22 cellular contexts compared by ENCODE assay signal in genomic region chr1:84069236-84069845, GRCh38.
DNase-seq lines count a peak whose midpoint lies in the region; FAIRE-seq and TF ChIP-seq lines count a peak whose summit lies in the region.
"Had no signal": no experiment of that assay in that cellular context is flagged by ENCODE, and none has a peak within 500 bp of the region (broad histone marks: within the 10 kb centered on the region; RNA-seq: fewer than 3 reads in every experiment).

No MANE protein-coding gene starts in this region.

- H3K4me3 ChIP-seq in astrocyte of the spinal cord (ENCODE audit: low read depth, low read length): no peak overlapping the region
- H3K4me3 ChIP-seq: BLaER1, esophagus squamous epithelium, HAP-1, left ventricle myocardium inferior, prostate gland, SJCRH30, skin epidermis had no signal

- peak; percentile 93 for FAIRE-seq in A204.1 (lab: Jason Lieb, UNC)

- DNase-seq in DMS 273 (lab: John Stamatoyannopoulos, UW; ENCODE audit: unreplicated experiment) (peak; percentile 60), DMS 273 treated with DMSO at 0.1 percent for 48 hours (lab: John Stamatoyannopoulos, UW) (no peak), M059J (ENCODE audit: low read depth) (peak; percentile 17), astrocyte of the spinal cord (ENCODE audit: low read depth, low spot score) (peak; percentile 50), 8988T (no peak), RPMI8226 (no peak)
- no peak for DNase-seq in stimulated activated CD4-positive, alpha-beta T cell treated with anti-CD3 and anti-CD28 coated beads, Interleukin-2, amount 100 ng/mL, for 24 hours
- DNase-seq: activated CD4-positive, alpha-beta T cell treated with anti-CD3 and anti-CD28 coated beads, Interleukin-2, amount 50 U/mL, for 48 hours; activated naive CD4-positive, alpha-beta T cell treated with anti-CD3 and anti-CD28 coated beads for 36 hours; aorta; esophagus squamous epithelium; IMR-90; left ventricle myocardium inferior; NCI-H1048; stimulated activated CD4-positive, alpha-beta T cell treated with anti-CD3 and anti-CD28 coated beads, Interleukin-4, amount 100 ng/mL, for 24 hours; T-helper 17 cell had no signal

- in situ Hi-C loops in astrocyte of the spinal cord (cut with HindIII; ENCODE audit: low sequenced_read_pairs): no loop called here

- no peak for TF ChIP-seq CTCF in astrocyte of the spinal cord (IDR thresholded peaks at IDR 0.05; ENCODE audit: low read depth, low read length)

Comparison
In these comparisons a context has a peak if more than half of its experiments do, and no peak if none do; other contexts are left out.
1. DNase-seq: peak in DMS 273 (single experiment), M059J (single experiment) and astrocyte of the spinal cord (single experiment); none in DMS 273 treated with DMSO at 0.1 percent for 48 hours (single experiment), 8988T (single experiment), stimulated activated CD4-positive, alpha-beta T cell treated with anti-CD3 and anti-CD28 coated beads, Interleukin-2, amount 100 ng/mL, for 24 hours (0 of 2) and RPMI8226 (single experiment).